In the genomic region with DNA sequence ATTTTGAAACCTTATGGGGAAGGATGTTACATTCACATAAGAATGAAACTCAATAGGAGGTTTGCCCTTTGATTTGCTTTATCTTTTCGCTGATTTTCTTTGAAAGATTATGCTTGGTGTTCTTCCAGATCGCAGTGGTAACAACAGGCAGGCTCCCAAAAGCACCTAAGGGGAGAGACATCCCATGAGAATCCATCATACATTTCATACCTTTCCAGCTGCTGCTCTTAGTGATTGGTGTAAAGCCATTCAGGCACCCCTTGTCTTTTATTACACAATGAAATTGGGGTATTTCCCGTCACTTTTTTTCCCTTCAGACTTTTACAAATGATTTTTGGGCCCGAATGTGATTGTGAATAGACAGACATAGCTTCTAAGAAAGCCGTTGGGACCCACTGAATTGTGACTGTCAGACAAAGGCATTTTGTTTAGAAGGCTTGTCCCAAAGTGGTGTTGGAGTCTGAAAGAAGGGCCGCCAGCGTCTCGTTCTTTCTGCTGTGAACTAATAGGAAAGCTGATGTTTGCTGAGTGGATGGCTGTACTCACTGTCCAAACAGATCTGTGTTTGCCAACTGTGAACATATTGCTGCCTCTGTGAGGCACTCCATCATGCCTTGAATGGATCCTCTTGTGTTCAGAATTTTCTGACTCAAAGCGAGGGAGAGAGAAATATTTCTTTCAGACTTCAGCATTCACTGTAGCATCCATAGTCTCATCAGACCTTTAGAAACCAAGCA, we compare ENCODE assay signal across 9 cellular contexts.
A peak's percentile ranks its signal among the peaks of the same experiment; 100 is the strongest.
DNase-seq lines count a peak whose midpoint lies in the region; ATAC-seq and TF ChIP-seq lines count a peak whose summit lies in the region.
"Had no signal": no experiment of that assay in that cellular context is flagged by ENCODE, and none has a peak within 500 bp of the region (broad histone marks: within the 10 kb centered on the region; RNA-seq: fewer than 3 reads in every experiment).

No MANE protein-coding gene starts in this region.

- CTCF ChIA-PET in T-cell (lab: Charles Lee) = no interaction called here

- H3K36me3 ChIP-seq in neuron (ENCODE audit: insufficient read depth, low read length) = no peaks in the 10 kb centered on the region

- H3K9me3 Mint-ChIP-seq in T-cell = peaks cover 10 to 36% (median 10%) of the 10 kb centered on the region in 3 donors

- DNase-seq in COLO829 (ENCODE audit: low spot score) (peak; percentile 79), NCI-H774 (lab: John Stamatoyannopoulos, UW) (peak; percentile 90), fibroblast of the aortic adventitia (ENCODE audit: low read depth) (peak; percentile 54), T-cell (no peak), AG08396 (ENCODE audit: low spot score) (no peak)
- no peak for DNase-seq in activated CD4-positive, CD25-positive, alpha-beta regulatory T cell treated with anti-CD3 and anti-CD28 coated beads, Interleukin-2, amount 50 U/mL, for 72 hours
- DNase-seq: activated T-cell treated with anti-CD3 and anti-CD28 coated beads, Interleukin-2, amount 50 U/mL, for 1 hour had no signal

- peaks cover 52% of the 10 kb centered on the region for H3K36me3 Mint-ChIP-seq in T-cell

- no peak for ATAC-seq in T-cell (replicated peaks in 1 of 4)
- no peak for ATAC-seq in HG03354 (IDR thresholded peaks at IDR 0.05; ENCODE audit: poor library complexity, severe bottlenecking, unreplicated experiment)

- no peak overlapping the region for H3K27ac Mint-ChIP-seq in T-cell

- no peaks in the 10 kb centered on the region for H3K27me3 Mint-ChIP-seq in T-cell

- no peak overlapping the region for H3K4me3 ChIP-seq in fibroblast of the aortic adventitia (ENCODE audit: low read depth, low read length)
- H3K4me3 ChIP-seq in neuron (ENCODE audit: low read length) = peak overlapping the region; percentile 0

- H3K4me1 Mint-ChIP-seq in T-cell = peaks cover 0 to 3% (median 0%) of the 10 kb centered on the region in 3 donors

- TF ChIP-seq CTCF in fibroblast of the aortic adventitia (IDR thresholded peaks at IDR 0.05; ENCODE audit: insufficient read depth, low read length) = no peak

- H3K9me3 ChIP-seq in neuron (ENCODE audit: low read length) = no peaks in the 10 kb centered on the region

- peaks cover 31% of the 10 kb centered on the region for H3K4me1 ChIP-seq in neuron (ENCODE audit: insufficient read depth, low read length)

- POLR2A ChIA-PET in T-cell (lab: Charles Lee) = no interaction called here

- no peak overlapping the region for H3K4me3 Mint-ChIP-seq in T-cell

- H2AFZ ChIP-seq in neuron (ENCODE audit: low read depth, low read length) = no peak overlapping the region

- H3K27me3 ChIP-seq in neuron (ENCODE audit: insufficient read depth, low read length) = no peaks in the 10 kb centered on the region

Comparison
In these comparisons a context has a peak if more than half of its experiments do, and no peak if none do; other contexts are left out.
1. DNase-seq: peak in COLO829 (single experiment), NCI-H774 (single experiment) and fibroblast of the aortic adventitia (single experiment); none in T-cell (0 of 34), AG08396 (single experiment) and activated CD4-positive, CD25-positive, alpha-beta regulatory T cell treated with anti-CD3 and anti-CD28 coated beads, Interleukin-2, amount 50 U/mL, for 72 hours (single experiment).